18 cellular contexts compared by ENCODE assay signal in the genomic region with DNA sequence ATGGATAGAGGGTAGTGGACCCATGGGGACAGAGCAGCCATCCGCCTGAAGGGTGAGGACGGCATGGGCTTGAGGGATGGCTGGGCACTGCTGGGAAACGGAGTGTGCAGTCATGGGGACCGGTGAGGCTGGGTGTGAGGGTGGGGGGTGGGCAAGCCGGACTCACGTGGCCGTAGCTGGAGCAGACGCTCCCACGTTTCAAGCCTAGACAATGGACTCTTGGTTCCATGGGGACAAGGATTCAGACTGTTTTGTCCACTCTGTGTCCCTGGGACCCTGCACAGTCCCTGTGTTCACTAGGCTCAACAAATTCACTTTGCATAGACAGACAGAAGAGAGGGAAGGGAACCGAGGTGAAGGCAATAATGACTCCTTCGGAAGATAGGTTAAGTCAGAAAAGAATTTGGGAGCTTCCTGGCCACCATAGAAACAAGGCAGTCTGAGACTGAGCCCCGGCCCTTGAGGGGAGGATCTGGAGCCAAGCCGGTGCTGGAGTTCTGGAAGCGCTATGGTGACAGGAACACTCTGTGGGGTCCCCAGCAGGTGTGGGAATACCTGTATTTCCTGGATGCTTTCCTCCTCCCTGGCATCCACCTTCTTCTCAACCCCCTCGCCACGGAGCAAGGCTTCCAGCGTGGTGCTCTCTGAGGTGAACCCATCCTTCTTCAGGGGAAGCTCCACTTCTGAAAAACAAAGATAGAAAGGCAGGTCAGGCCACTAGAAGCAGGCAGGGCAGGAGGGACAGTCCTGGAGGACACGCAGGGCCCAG.
"Had no signal": no experiment of that assay in that cellular context is flagged by ENCODE, and none has a peak within 500 bp of the region (broad histone marks: within the 10 kb centered on the region; RNA-seq: fewer than 3 reads in every experiment).

No MANE protein-coding gene starts in this region.

- H3K27ac ChIP-seq: ascending aorta, brain microvascular endothelial cell, coronary artery, epithelial cell of prostate, left lung, right atrium auricular region, suprapubic skin, transverse colon, vagina had no signal

- H3K4me1 ChIP-seq: ascending aorta, left lung, suprapubic skin, transverse colon, vagina had no signal

- H3K4me1 Mint-ChIP-seq: activated CD4-positive, alpha-beta memory T cell treated with anti-CD3 and anti-CD28 coated beads, Interleukin-2, amount 10 ng/mL, durations not matched to agents 7 days and 5 days had no signal

- H3K9me3 ChIP-seq: ascending aorta, left lung, psoas muscle, right atrium auricular region, suprapubic skin, transverse colon, vagina had no signal

- ATAC-seq: activated naive CD4-positive, alpha-beta T cell treated with anti-CD3 and anti-CD28 coated beads, Interleukin-2, amount 50 U/mL, for 72 hours; left lung; SK-N-SH treated with all-trans-retinoic acid at 6 μM for 48 hours had no signal

- H3K9me3 Mint-ChIP-seq: activated CD4-positive, alpha-beta memory T cell treated with anti-CD3 and anti-CD28 coated beads, Interleukin-2, amount 10 ng/mL, durations not matched to agents 7 days and 5 days; activated CD4-positive, alpha-beta T cell treated with anti-CD3 and anti-CD28 coated beads, Interleukin-2, amount 10 ng/mL, durations not matched to agents 24 days and 14 days; activated naive CD4-positive, alpha-beta T cell treated with anti-CD3 and anti-CD28 coated beads, Interleukin-2, amount 50 U/mL, for 72 hours; stimulated activated naive CD8-positive, alpha-beta T cell treated with anti-CD3 and anti-CD28 coated beads, Interleukin-15, Interleukin-2, amounts not matched to agents 100 ng/mL and 50 ng/mL, for 24 hours had no signal

- FAIRE-seq: keratinocyte had no signal

- H3K36me3 Mint-ChIP-seq: activated naive CD4-positive, alpha-beta T cell treated with anti-CD3 and anti-CD28 coated beads, Interleukin-2, amount 50 U/mL, for 72 hours had no signal

- H3K27me3 Mint-ChIP-seq: stimulated activated naive CD8-positive, alpha-beta T cell treated with anti-CD3 and anti-CD28 coated beads, Interleukin-15, Interleukin-2, amounts not matched to agents 100 ng/mL and 50 ng/mL, for 24 hours had no signal

- H3K36me3 ChIP-seq: ascending aorta, left lung, right atrium auricular region, suprapubic skin, transverse colon, vagina had no signal

- H3K4me3 Mint-ChIP-seq: activated CD4-positive, alpha-beta memory T cell treated with anti-CD3 and anti-CD28 coated beads, Interleukin-2, amount 10 ng/mL, durations not matched to agents 7 days and 5 days; activated CD4-positive, alpha-beta T cell treated with anti-CD3 and anti-CD28 coated beads, Interleukin-2, amount 10 ng/mL, durations not matched to agents 24 days and 14 days; stimulated activated naive CD8-positive, alpha-beta T cell treated with anti-CD3 and anti-CD28 coated beads, Interleukin-15, Interleukin-2, amounts not matched to agents 100 ng/mL and 50 ng/mL, for 24 hours had no signal

- H3K27me3 ChIP-seq: ascending aorta, brain microvascular endothelial cell, left lung, right atrium auricular region, suprapubic skin, transverse colon, vagina had no signal

- DNase-seq: activated CD4-positive, alpha-beta memory T cell treated with anti-CD3 and anti-CD28 coated beads, Interleukin-2, amount 10 ng/mL, durations not matched to agents 7 days and 5 days; activated CD4-positive, alpha-beta T cell treated with anti-CD3 and anti-CD28 coated beads, Interleukin-2, amount 10 ng/mL, durations not matched to agents 24 days and 14 days; brain microvascular endothelial cell; left lung; mammary epithelial cell; psoas muscle; stimulated activated CD4-positive, alpha-beta T cell treated with anti-CD3 and anti-CD28 coated beads, Interleukin-4, amount 100 ng/mL, for 24 hours; transverse colon had no signal

- H3K4me3 ChIP-seq: ascending aorta, coronary artery, left lung, psoas muscle, right atrium auricular region, suprapubic skin, transverse colon, vagina had no signal
